ENCODE assay signal across 8 cellular contexts in the genomic region with DNA sequence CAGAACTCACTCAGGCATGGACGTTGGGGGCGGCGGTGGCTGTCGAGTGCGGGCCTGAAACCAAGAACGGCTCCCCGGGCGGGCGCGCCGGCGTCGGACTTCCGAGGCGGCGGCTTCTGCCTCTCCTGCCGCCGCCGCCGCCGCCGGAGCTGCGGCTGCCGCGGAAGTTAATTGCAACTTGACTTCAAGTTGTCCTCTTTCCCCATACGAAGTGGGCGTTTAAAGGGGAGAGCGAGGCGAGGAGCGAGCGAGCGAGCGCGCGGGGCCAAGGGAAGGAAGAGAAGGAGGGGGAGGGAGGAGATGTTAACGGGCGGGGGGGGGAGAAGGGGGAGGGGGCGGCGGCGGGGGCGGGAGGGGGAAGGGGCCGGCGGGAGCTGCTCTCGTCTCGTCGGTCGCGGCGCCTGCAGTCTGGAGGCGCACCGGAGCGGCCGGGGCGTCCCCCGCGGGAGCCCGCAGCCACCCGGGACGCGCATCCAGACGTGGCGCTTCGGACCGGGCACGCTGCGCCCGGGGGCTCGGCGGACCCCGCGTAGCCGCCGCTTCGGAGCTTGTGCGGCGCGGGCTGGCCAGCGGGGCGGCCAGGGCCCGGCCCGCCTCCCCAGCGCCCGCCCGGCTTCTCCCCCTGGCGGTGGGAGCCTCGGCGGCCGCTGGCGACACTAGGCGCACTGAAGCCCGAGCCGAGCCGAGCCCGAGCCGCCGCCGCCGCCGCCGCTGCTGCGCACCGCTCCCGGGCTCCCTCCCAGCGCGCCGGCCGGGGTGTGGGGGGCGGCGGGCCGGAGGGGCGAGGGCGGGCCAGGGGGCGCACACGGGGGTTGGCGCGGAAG. TPM values are rescaled to one million over a fixed set of nuclear protein-coding genes. Genes with fewer than 3 reads are reported as not detected.
DNase-seq lines count a peak whose midpoint lies in the region; ATAC-seq, FAIRE-seq and TF ChIP-seq lines count a peak whose summit lies in the region.

No MANE protein-coding gene starts in this region.

- H3K4me1 ChIP-seq in endothelial cell of umbilical vein (ENCODE audit: control insufficient read depth, extremely low read depth, insufficient read depth, low read length): peaks cover 6% of the 10 kb centered on the region
- peaks cover 16% of the 10 kb centered on the region for H3K4me1 ChIP-seq in muscle layer of colon (ENCODE audit: insufficient read depth, low read length)

- no peak for TF ChIP-seq POLR2A in endothelial cell of umbilical vein (IDR thresholded peaks at IDR 0.05; ENCODE audit: low read depth, low read length)

- no peaks in the 10 kb centered on the region for H3K79me2 ChIP-seq in endothelial cell of umbilical vein (ENCODE audit: control insufficient read depth, insufficient read depth, low read length)

- H3K27ac ChIP-seq in endothelial cell of umbilical vein (ENCODE audit: insufficient read depth, low read depth, low read length): no peak overlapping the region
- H3K27ac ChIP-seq in muscle layer of colon (ENCODE audit: low read depth, low read length): peak overlapping the region; percentile 90

- no TSS peak for BruUV-seq in endothelial cell of umbilical vein (replicated peaks; lab: Mats Ljungman, UMichigan)

- DNase-seq in SIG-M5 treated with dmso at 0.1 percent for 504 hours (lab: John Stamatoyannopoulos, UW; ENCODE audit: unreplicated experiment) (peak; percentile 52), SIG-M5 (lab: John Stamatoyannopoulos, UW) (no peak), NCI-H526 treated with DMSO at 0.1 percent for 48 hours (lab: John Stamatoyannopoulos, UW) (peak; percentile 48), endothelial cell of umbilical vein (ENCODE audit: low read depth, low spot score) (peak; percentile 35)
- DNase-seq in activated CD8-positive, alpha-beta memory T cell treated with anti-CD3 and anti-CD28 coated beads for 4 hours (ENCODE audit: low read depth in 2 of 2): peak; percentile 44 to 57
- peak; percentile 78 to 94 (median 84) for DNase-seq in stimulated activated naive CD4-positive, alpha-beta T cell (lab: John Stamatoyannopoulos, UW)

- peak; percentile 28 to 46 for TF ChIP-seq CTCF in endothelial cell of umbilical vein (IDR thresholded peaks at IDR 0.05; ENCODE audit: extremely low read depth in 1 of 2, insufficient read depth in 1 of 2, low read depth in 1 of 2, low read length in 2 of 2)

- H3K4me3 ChIP-seq in endothelial cell of umbilical vein (replicated peaks in 1 of 3; ENCODE audit: insufficient read depth in 1 of 3, low read depth in 1 of 3, low read length in 3 of 3) (peak overlapping the region; percentile 12 to 40 (median 34)), muscle layer of colon (ENCODE audit: low read depth in 1 of 2, low read length in 2 of 2) (peak overlapping the region; percentile 88 to 95)

- CTCF ChIA-PET in endothelial cell of umbilical vein (lab: Charles Lee): interaction anchor here (0.6 to 2.2 kb wide), 4 partner anchors 14 to 24 kb away, joined by 3 to 11 read pairs (median 5); a partner anchor contains a TSS

- no peaks in the 10 kb centered on the region for H3K9me1 ChIP-seq in endothelial cell of umbilical vein (replicated peaks; ENCODE audit: control insufficient read depth, extremely low read depth, insufficient read depth, low read length)

- H4K20me1 ChIP-seq in endothelial cell of umbilical vein (replicated peaks; ENCODE audit: control insufficient read depth, extremely low read depth, insufficient read depth, low read length): no peaks in the 10 kb centered on the region

- FAIRE-seq in endothelial cell of umbilical vein (lab: Jason Lieb, UNC): no peak

- no peaks in the 10 kb centered on the region for H3K9me3 ChIP-seq in endothelial cell of umbilical vein (replicated peaks; ENCODE audit: control insufficient read depth, insufficient read depth, low read length)
- H3K9me3 ChIP-seq in muscle layer of colon (ENCODE audit: low read length): no peaks in the 10 kb centered on the region

- ATAC-seq in HG02973 (IDR thresholded peaks at IDR 0.05; ENCODE audit: unreplicated experiment): peak; percentile 89

- H3K36me3 ChIP-seq in endothelial cell of umbilical vein (ENCODE audit: control insufficient read depth in 2 of 2, extremely low read depth in 1 of 2, insufficient read depth in 2 of 2, low read length in 2 of 2) (no peaks in the 10 kb centered on the region), muscle layer of colon (ENCODE audit: insufficient read depth, low read length) (no peaks in the 10 kb centered on the region)

- intact Hi-C loops in endothelial cell of umbilical vein (cut with micrococcal nuclease): loop anchor here (1.0 kb wide), 1 partner anchor 21 kb away; no protein-coding TSS in a partner anchor

- H2AFZ ChIP-seq in endothelial cell of umbilical vein (ENCODE audit: low read depth, low read length): peak overlapping the region; percentile 76

- POLR2A ChIA-PET in endothelial cell of umbilical vein (lab: Charles Lee): no interaction called here

- H3K9ac ChIP-seq in endothelial cell of umbilical vein (replicated peaks; ENCODE audit: extremely low read depth, insufficient read depth, low read length) (no peak overlapping the region), muscle layer of colon (ENCODE audit: low read length) (peak overlapping the region; percentile 75)

- H3K4me2 ChIP-seq in endothelial cell of umbilical vein (ENCODE audit: insufficient read depth, low read length): peak overlapping the region; percentile 62

- H3K27me3 ChIP-seq in endothelial cell of umbilical vein (ENCODE audit: control insufficient read depth in 2 of 2, insufficient read depth in 2 of 2, low read length in 2 of 2) (peaks cover 28 to 53% of the 10 kb centered on the region in 2 experiments), muscle layer of colon (ENCODE audit: control insufficient read depth in 1 of 2, insufficient read depth in 2 of 2, low read length in 2 of 2) (peaks cover 0 to 4% of the 10 kb centered on the region in 2 donors)

- dilution Hi-C loops in endothelial cell of umbilical vein (cut with MboI; ENCODE audit: extremely low pct_ligation_motif_present, low sequenced_read_pairs): no loop called here

TF ChIP-seq in endothelial cell of umbilical vein, 7 proteins besides CTCF, POLR2A, EP300 and RAD21:
- TF ChIP-seq POLR2AphosphoS5 (IDR thresholded peaks at IDR 0.05; ENCODE audit: insufficient read depth, low read depth, low read length) (no peak), JUN (IDR thresholded peaks at IDR 0.05; ENCODE audit: borderline replicate concordance, insufficient read depth, insufficient read length, low read depth) (no peak), GATA2 (IDR thresholded peaks at IDR 0.05; ENCODE audit: insufficient read depth, insufficient read length, low read depth, low read length) (no peak), MYC (IDR thresholded peaks at IDR 0.05; ENCODE audit: low read depth, low read length) (no peak), FOS (IDR thresholded peaks at IDR 0.05; ENCODE audit: borderline replicate concordance, insufficient read depth, low read length) (no peak), EZH2 (IDR thresholded peaks at IDR 0.05; ENCODE audit: borderline replicate concordance, low read depth, low read length, severe bottlenecking) (no peak)
- TF ChIP-seq, protein P1, sequence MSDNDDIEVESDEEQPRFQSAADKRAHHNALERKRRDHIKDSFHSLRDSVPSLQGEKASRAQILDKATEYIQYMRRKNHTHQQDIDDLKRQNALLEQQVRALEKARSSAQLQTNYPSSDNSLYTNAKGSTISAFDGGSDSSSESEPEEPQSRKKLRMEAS (IDR thresholded peaks at IDR 0.05; ENCODE audit: insufficient read depth, insufficient read length): no peak

RNA-seq across cellular contexts. Expression of a gene that starts 19.7 kb away (rescaled TPM):
- 6.2 and 6.7 TPM in 2 replicates for total RNA-seq in endothelial cell of umbilical vein
- polyA plus RNA-seq in endothelial cell of umbilical vein: 3.9 and 6.0 TPM in 2 replicates
- 5.0 and 7.3 TPM in 2 replicates for polyA plus RNA-seq in endothelial cell of umbilical vein (2011; cell fraction: cytosol; rRNA removed)
- 27.7 and 27.9 TPM in 2 replicates for polyA plus RNA-seq in endothelial cell of umbilical vein (2011; cell fraction: nucleus; rRNA removed)
- 2.5 and 2.8 TPM in 2 replicates for polyA plus RNA-seq in endothelial cell of umbilical vein (2012)
- 11.4 and 24.6 TPM in 2 replicates for polyA minus RNA-seq in endothelial cell of umbilical vein
- polyA minus RNA-seq in endothelial cell of umbilical vein (2011; cell fraction: cytosol; rRNA and poly(A)+ RNA removed): not detected
- 15.5 and 24.6 TPM in 2 replicates for polyA minus RNA-seq in endothelial cell of umbilical vein (2011; cell fraction: nucleus; rRNA and poly(A)+ RNA removed)
